Comparison of ENCODE assay signal across 17 cellular contexts in the genomic region with DNA sequence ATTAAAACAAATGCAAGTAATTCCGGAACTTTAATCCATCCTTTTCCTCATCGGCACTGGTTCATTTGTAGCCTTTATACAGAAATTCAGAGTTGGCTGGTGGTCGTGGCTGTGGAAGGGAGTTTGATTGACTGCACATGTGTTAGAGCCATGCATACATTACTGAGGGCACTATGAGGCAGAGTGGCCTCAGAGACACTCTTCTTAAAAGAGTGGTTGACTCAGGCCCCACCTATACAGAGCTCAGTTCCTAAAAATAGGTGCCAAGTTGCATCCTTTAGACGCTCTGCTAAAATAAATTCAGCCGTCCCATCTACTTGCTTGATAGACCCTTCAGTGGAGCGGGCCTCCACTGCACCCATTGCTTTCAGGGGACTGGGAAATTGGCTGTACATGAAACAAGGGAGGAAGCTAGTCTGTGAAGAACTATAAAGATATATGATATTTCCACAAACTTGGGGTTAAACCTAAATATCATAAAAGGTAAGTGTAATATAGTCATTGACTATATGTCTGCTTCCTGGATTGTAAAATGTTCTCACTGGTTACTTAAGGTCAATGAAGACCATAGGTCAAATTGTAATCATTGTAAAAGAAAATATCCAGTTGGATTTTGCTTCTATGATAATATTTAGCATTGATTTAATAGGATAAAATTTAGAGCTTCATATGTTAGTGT.
DNase-seq lines count a peak whose midpoint lies in the region; ATAC-seq and TF ChIP-seq lines count a peak whose summit lies in the region.
"Had no signal": no experiment of that assay in that cellular context is flagged by ENCODE, and none has a peak within 500 bp of the region (broad histone marks: within the 10 kb centered on the region; RNA-seq: fewer than 3 reads in every experiment).

No MANE protein-coding gene starts in this region.

- intact Hi-C loops in Right ventricle myocardium superior (cut with DNase I) = no loop called here
- intact Hi-C loops in right cardiac atrium (cut with DNase I) = no loop called here

- H3K27me3 Mint-ChIP-seq in neural crest cell (ENCODE audit: low read depth) = no peaks in the 10 kb centered on the region
- H3K27me3 Mint-ChIP-seq: CD4-positive, alpha-beta T cell had no signal

- ATAC-seq in Right ventricle myocardium superior (ENCODE audit: poor library complexity) = peak; percentile 56
- ATAC-seq in right cardiac atrium = peak; percentile 47 to 51
- ATAC-seq in GM21528 (IDR thresholded peaks at IDR 0.05; ENCODE audit: low FRiP score, unreplicated experiment) = no peak
- ATAC-seq in GM21526 (IDR thresholded peaks at IDR 0.05; ENCODE audit: low FRiP score, unreplicated experiment) = no peak
- ATAC-seq in HG02938 (IDR thresholded peaks at IDR 0.05; ENCODE audit: unreplicated experiment) = no peak
- ATAC-seq: A549 had no signal

- no peaks in the 10 kb centered on the region for H3K36me3 Mint-ChIP-seq in neural crest cell (ENCODE audit: low read depth)

- H3K4me3 ChIP-seq in right cardiac atrium (ENCODE audit: low read length) (peak overlapping the region; percentile 45), skeletal muscle tissue (ENCODE audit: low read length in 3 of 3) (peak overlapping the region; percentile 73 to 81 (median 73))
- H3K4me3 ChIP-seq: A549 had no signal

- DNase-seq in Right ventricle myocardium superior (no peak), right cardiac atrium (no peak), neural crest cell (ENCODE audit: low read depth, low spot score) (no peak)
- DNase-seq: Caco-2; CD4-positive, alpha-beta T cell; GDM1; NCI-H1092 treated with DMSO at 0.1 percent for 48 hours; NCI-H2081; NCI-H2171 treated with DMSO at 0.1 percent for 48 hours; NCI-H510A; NCI-H748 treated with DMSO at 0.1 percent for 48 hours; SHP77 treated with DMSO at 0.1 percent for 48 hours had no signal

- H3K36me3 ChIP-seq in skeletal muscle tissue (ENCODE audit: control insufficient read depth in 3 of 3, insufficient read depth in 3 of 3, low read length in 3 of 3) = no peaks in the 10 kb centered on the region

- H3K9me3 Mint-ChIP-seq in neural crest cell = no peaks in the 10 kb centered on the region
- H3K9me3 Mint-ChIP-seq: CD4-positive, alpha-beta T cell had no signal

- H3K27me3 ChIP-seq in right cardiac atrium (ENCODE audit: control insufficient read depth, insufficient read depth) (no peaks in the 10 kb centered on the region), skeletal muscle tissue (ENCODE audit: control insufficient read depth in 3 of 3, insufficient read depth in 3 of 3, low read length in 3 of 3) (no peaks in the 10 kb centered on the region)

- H3K4me3 Mint-ChIP-seq in neural crest cell = no peak overlapping the region
- H3K4me3 Mint-ChIP-seq: CD4-positive, alpha-beta T cell had no signal

- H3K9me3 ChIP-seq in right cardiac atrium (ENCODE audit: control insufficient read depth, low read length) (no peaks in the 10 kb centered on the region), skeletal muscle tissue (ENCODE audit: control insufficient read depth in 3 of 3, low read length in 3 of 3) (no peaks in the 10 kb centered on the region)
- H3K9me3 ChIP-seq: A549, Caco-2 had no signal

- H3K9ac ChIP-seq in skeletal muscle tissue (ENCODE audit: low read depth in 1 of 3, low read length in 3 of 3) = peak overlapping the region; percentile 88 to 90 (median 88)

- no peaks in the 10 kb centered on the region for H3K4me1 ChIP-seq in right cardiac atrium (ENCODE audit: control insufficient read depth, insufficient read depth, low read length)
- peaks cover 5 to 10% (median 7%) of the 10 kb centered on the region in 3 donors for H3K4me1 ChIP-seq in skeletal muscle tissue (ENCODE audit: control insufficient read depth in 3 of 3, insufficient read depth in 3 of 3, low read length in 3 of 3)
- H3K4me1 ChIP-seq: A549, Caco-2 had no signal

- no peak for TF ChIP-seq CTCF in neural crest cell (conservative IDR thresholded peaks at IDR 0.05)

- H3K27ac Mint-ChIP-seq in neural crest cell (ENCODE audit: unreplicated experiment) = peak overlapping the region; percentile 17
- H3K27ac Mint-ChIP-seq: CD4-positive, alpha-beta T cell had no signal

- H3K4me1 Mint-ChIP-seq in neural crest cell = no peaks in the 10 kb centered on the region

- WGBS in right cardiac atrium = 71% methylated on average over 6 of the region's 6 CpGs

- peak overlapping the region; percentile 81 for H3K27ac ChIP-seq in right cardiac atrium (ENCODE audit: low read length)
- H3K27ac ChIP-seq in skeletal muscle tissue (ENCODE audit: low read depth, low read length) = peak overlapping the region; percentile 93
- H3K27ac ChIP-seq: A549 had no signal

Comparison
In these comparisons a context has a peak if more than half of its experiments do, and no peak if none do; other contexts are left out.
1. ATAC-seq: peak in Right ventricle myocardium superior (single experiment) and right cardiac atrium (2 of 2); none in GM21528 (single experiment), GM21526 (single experiment) and HG02938 (single experiment).